ENCODE assay signal across 12 cellular contexts in the genomic region with DNA sequence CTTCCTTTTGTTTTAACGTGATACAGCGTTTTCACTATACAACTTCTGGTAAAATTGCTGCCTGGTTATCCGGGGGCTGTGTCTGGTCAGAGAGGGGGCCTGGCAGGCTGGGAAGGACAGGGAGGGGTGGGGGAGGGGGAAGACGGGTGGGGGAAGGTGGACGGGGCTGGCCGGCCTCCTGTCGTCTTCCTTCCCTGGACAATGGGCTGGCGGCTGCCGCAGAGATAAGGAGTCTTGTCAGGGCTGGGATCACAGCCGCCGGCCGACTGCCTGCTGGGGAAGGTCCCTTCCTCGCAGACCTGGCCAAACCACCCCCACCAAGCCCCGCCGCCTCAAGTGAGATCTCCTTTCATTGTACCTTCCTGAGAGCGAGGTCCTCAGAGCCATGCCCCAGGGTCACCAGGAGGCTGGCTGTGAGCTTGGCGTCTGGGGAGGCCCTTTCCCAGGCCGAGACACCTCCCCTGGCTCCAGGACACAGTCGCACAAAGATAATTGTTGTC. TPM values are rescaled to one million over a fixed set of nuclear protein-coding genes. Genes with fewer than 3 reads are reported as not detected.
DNase-seq lines count a peak whose midpoint lies in the region; ATAC-seq, FAIRE-seq and TF ChIP-seq lines count a peak whose summit lies in the region.
"Had no signal": no experiment of that assay in that cellular context is flagged by ENCODE, and none has a peak within 500 bp of the region (broad histone marks: within the 10 kb centered on the region; RNA-seq: fewer than 3 reads in every experiment).

No MANE protein-coding gene starts in this region.

- no peaks in the 10 kb centered on the region for H3K9me3 Mint-ChIP-seq in CD8-positive, alpha-beta memory T cell
- no peaks in the 10 kb centered on the region for H3K9me3 Mint-ChIP-seq in astrocyte (ENCODE audit: unreplicated experiment)
- H3K9me3 Mint-ChIP-seq: stimulated activated memory B cell treated with anti-CD40 and anti-IgM and Interleukin-4, amounts not matched to agents 10 μg/mL and 1 μg/mL and 100 μg/mL, for 72 hours had no signal

- H3K27me3 ChIP-seq in CD8-positive, alpha-beta memory T cell (ENCODE audit: insufficient read depth, low read length, poor library complexity, severe bottlenecking), result peaks cover 3% of the 10 kb centered on the region
- H3K27me3 ChIP-seq in astrocyte (ENCODE audit: insufficient read depth, low read length) (no peaks in the 10 kb centered on the region), right atrium auricular region (no peaks in the 10 kb centered on the region), parathyroid adenoma (ENCODE audit: control insufficient read depth, insufficient read depth, low read length) (no peaks in the 10 kb centered on the region)
- H3K27me3 ChIP-seq: SJSA1 had no signal

- H3K27ac Mint-ChIP-seq in CD8-positive, alpha-beta memory T cell, result no peak overlapping the region
- H3K27ac Mint-ChIP-seq in astrocyte (ENCODE audit: unreplicated experiment), result peak overlapping the region; percentile 77
- H3K27ac Mint-ChIP-seq: stimulated activated memory B cell treated with anti-CD40 and anti-IgM and Interleukin-4, amounts not matched to agents 10 μg/mL and 1 μg/mL and 100 μg/mL, for 72 hours had no signal

- FAIRE-seq in astrocyte (lab: Jason Lieb, UNC), result no peak

- H3K4me2 ChIP-seq in astrocyte (ENCODE audit: low read length) (peak overlapping the region; percentile 62), parathyroid adenoma (ENCODE audit: low read length) (peak overlapping the region; percentile 26)

- peaks cover 27 to 31% of the 10 kb centered on the region in 2 donors for H3K27me3 Mint-ChIP-seq in CD8-positive, alpha-beta memory T cell
- peaks cover 8% of the 10 kb centered on the region for H3K27me3 Mint-ChIP-seq in astrocyte (ENCODE audit: low read depth, unreplicated experiment)

- no peak for DNase-seq in CD8-positive, alpha-beta memory T cell
- DNase-seq in astrocyte (ENCODE audit: low read depth) (no peak), right atrium auricular region (ENCODE audit: low spot score) (no peak), C1 segment of cervical spinal cord (lab: John Stamatoyannopoulos, UW) (no peak), AG08396 (ENCODE audit: low spot score) (no peak), activated T-cell treated with anti-CD3 and anti-CD28 coated beads for 4 hours (no peak)
- DNase-seq: mucosa of descending colon, NCI-H226 had no signal

- POLR2A ChIA-PET in CD8-positive, alpha-beta memory T cell (lab: Charles Lee), result no interaction called here

- H3K4me3 ChIP-seq in CD8-positive, alpha-beta memory T cell (ENCODE audit: low read length), result no peak overlapping the region
- H3K4me3 ChIP-seq in astrocyte (ENCODE audit: insufficient read depth, low read depth, low read length), result no peak overlapping the region
- peak overlapping the region in 1 of 2 donors; percentile 39 for H3K4me3 ChIP-seq in right atrium auricular region
- H3K4me3 ChIP-seq in parathyroid adenoma (ENCODE audit: low read depth, low read length), result no peak overlapping the region
- H3K4me3 ChIP-seq: mucosa of descending colon, SJSA1 had no signal

- peaks cover 9 to 17% (median 16%) of the 10 kb centered on the region in 3 donors for H3K4me1 Mint-ChIP-seq in CD8-positive, alpha-beta memory T cell
- H3K4me1 Mint-ChIP-seq in astrocyte (ENCODE audit: low read depth, unreplicated experiment), result peaks cover 8% of the 10 kb centered on the region

- peaks cover 5% of the 10 kb centered on the region for H3K4me1 ChIP-seq in CD8-positive, alpha-beta memory T cell (ENCODE audit: insufficient read depth, low read length)
- H3K4me1 ChIP-seq in astrocyte (ENCODE audit: insufficient read depth, low read length) (peaks cover 9% of the 10 kb centered on the region), right atrium auricular region (peaks cover 0 to 27% of the 10 kb centered on the region in 2 donors), parathyroid adenoma (peaks cover 6% of the 10 kb centered on the region)

- TF ChIP-seq CTCF in astrocyte (IDR thresholded peaks at IDR 0.05; ENCODE audit: insufficient read depth, low read depth, low read length) (no peak), right atrium auricular region (IDR thresholded peaks at IDR 0.05) (no peak), parathyroid adenoma (IDR thresholded peaks at IDR 0.05) (no peak)

- H2AFZ ChIP-seq in astrocyte (ENCODE audit: low read depth, low read length), result peak overlapping the region; percentile 66
- H2AFZ ChIP-seq in parathyroid adenoma, result peak overlapping the region; percentile 22

- H3K79me2 ChIP-seq in astrocyte (ENCODE audit: insufficient read depth, low read length), result no peaks in the 10 kb centered on the region
- H3K79me2 ChIP-seq in parathyroid adenoma, result no peaks in the 10 kb centered on the region

- H3K9me3 ChIP-seq in CD8-positive, alpha-beta memory T cell (ENCODE audit: low read length), result no peaks in the 10 kb centered on the region
- no peaks in the 10 kb centered on the region for H3K9me3 ChIP-seq in astrocyte (ENCODE audit: insufficient read depth, low read depth, low read length)
- no peaks in the 10 kb centered on the region for H3K9me3 ChIP-seq in right atrium auricular region
- H3K9me3 ChIP-seq in parathyroid adenoma (ENCODE audit: control insufficient read depth, low read length), result no peaks in the 10 kb centered on the region
- H3K9me3 ChIP-seq: mucosa of descending colon, SJSA1 had no signal

- H3K9ac ChIP-seq in astrocyte (ENCODE audit: low read length), result no peak overlapping the region
- H3K9ac ChIP-seq in parathyroid adenoma, result no peak overlapping the region

- no peaks in the 10 kb centered on the region for H3K36me3 Mint-ChIP-seq in CD8-positive, alpha-beta memory T cell
- no peaks in the 10 kb centered on the region for H3K36me3 Mint-ChIP-seq in astrocyte (ENCODE audit: low read depth, unreplicated experiment)
- H3K36me3 Mint-ChIP-seq: stimulated activated memory B cell treated with anti-CD40 and anti-IgM and Interleukin-4, amounts not matched to agents 10 μg/mL and 1 μg/mL and 100 μg/mL, for 72 hours had no signal

- H3K27ac ChIP-seq in CD8-positive, alpha-beta memory T cell (ENCODE audit: low read depth, low read length), result peak overlapping the region; percentile 74
- H3K27ac ChIP-seq in astrocyte (ENCODE audit: low read depth, low read length) (no peak overlapping the region), right atrium auricular region (peak overlapping the region; percentile 3 to 19), parathyroid adenoma (peak overlapping the region; percentile 19)
- H3K27ac ChIP-seq: SJSA1 had no signal

- CTCF ChIA-PET in CD8-positive, alpha-beta memory T cell (lab: Charles Lee), result no interaction called here

- no peak overlapping the region for H3K4me3 Mint-ChIP-seq in CD8-positive, alpha-beta memory T cell
- peak overlapping the region; percentile 57 for H3K4me3 Mint-ChIP-seq in astrocyte (ENCODE audit: unreplicated experiment)
- H3K4me3 Mint-ChIP-seq: stimulated activated memory B cell treated with anti-CD40 and anti-IgM and Interleukin-4, amounts not matched to agents 10 μg/mL and 1 μg/mL and 100 μg/mL, for 72 hours had no signal

- ATAC-seq in HG02678 (IDR thresholded peaks at IDR 0.05; ENCODE audit: unreplicated experiment), result no peak
- ATAC-seq: mucosa of descending colon; stimulated activated memory B cell treated with anti-CD40 and anti-IgM and Interleukin-4, amounts not matched to agents 10 μg/mL and 1 μg/mL and 100 μg/mL, for 72 hours had no signal

- H3K36me3 ChIP-seq in CD8-positive, alpha-beta memory T cell (ENCODE audit: insufficient read depth, low read length), result no peaks in the 10 kb centered on the region
- H3K36me3 ChIP-seq in astrocyte (ENCODE audit: insufficient read depth, low read length) (no peaks in the 10 kb centered on the region), right atrium auricular region (no peaks in the 10 kb centered on the region), parathyroid adenoma (ENCODE audit: control insufficient read depth, insufficient read depth, low read length) (no peaks in the 10 kb centered on the region)
- H3K36me3 ChIP-seq: SJSA1 had no signal

- no peaks in the 10 kb centered on the region for H4K20me1 ChIP-seq in astrocyte (ENCODE audit: insufficient read depth, low read length)

RNA-seq across cellular contexts. Expression of a gene that starts 17.8 kb away (rescaled TPM):
- total RNA-seq in CD8-positive, alpha-beta memory T cell, result 1 to 10 TPM; 4.8 to 5.7 TPM
- 0.37 TPM for polyA plus RNA-seq in CD8-positive, alpha-beta memory T cell
- total RNA-seq in astrocyte (629 and 685 TPM in 2 replicates), right atrium auricular region (10 to 100 TPM; 14.4 to 31.2 TPM)

RNA-seq across cellular contexts. Expression of a gene that starts 44.4 kb away (rescaled TPM):
- 1,000 to 10,000 TPM; 7,281 to 7,320 TPM for total RNA-seq in CD8-positive, alpha-beta memory T cell
- polyA plus RNA-seq in CD8-positive, alpha-beta memory T cell, result 15,398 TPM
- total RNA-seq in astrocyte (8,286 and 8,942 TPM in 2 replicates), right atrium auricular region (1,000 to 10,000 TPM in 1 of 2 donors, 100 to 1,000 TPM in 1; 979 to 1,431 TPM)

Comparison
In these comparisons a context has a peak if more than half of its experiments do, and no peak if none do; other contexts are left out.
1. RNA of a gene that starts 17.8 kb away (total RNA-seq): 629 to 685 TPM in astrocyte; 14.4 to 31.2 TPM in right atrium auricular region and 4.8 to 5.7 TPM in CD8-positive, alpha-beta memory T cell; every median in the first group is over 10 times any median in the second.